In genomic region chr18:69490813-69491212, GRCh38 we compare ENCODE assay signal across 1 cellular context.
A peak's percentile ranks its signal among the peaks of the same experiment; 100 is the strongest.
TF ChIP-seq lines count a peak whose summit lies in the region.

No MANE protein-coding gene starts in this region.

TF ChIP-seq in SK-N-SH, 30 proteins besides CTCF, POLR2A, EP300 and RAD21 (continued from another document):
- TF ChIP-seq PBX3 (IDR thresholded peaks at IDR 0.05) (peak; percentile 48), MAX (IDR thresholded peaks at IDR 0.05; ENCODE audit: low read depth) (peak; percentile 66), TEAD4 (IDR thresholded peaks at IDR 0.05; ENCODE audit: borderline replicate concordance, insufficient read depth) (peak; percentile 75)
